In genomic region chr20:25282034-25282781, GRCh38 we compare ENCODE assay signal across 9 cellular contexts. TPM values are rescaled to one million over a fixed set of nuclear protein-coding genes. Genes with fewer than 3 reads are reported as not detected.
DNase-seq lines count a peak whose midpoint lies in the region; ATAC-seq and TF ChIP-seq lines count a peak whose summit lies in the region.
"Had no signal": no experiment of that assay in that cellular context is flagged by ENCODE, and none has a peak within 500 bp of the region (broad histone marks: within the 10 kb centered on the region; RNA-seq: fewer than 3 reads in every experiment).

No MANE protein-coding gene starts in this region.

- no peaks in the 10 kb centered on the region for H4K20me1 ChIP-seq in PC-3 (ENCODE audit: low read length)

- TF ChIP-seq CTCF in left lung (IDR thresholded peaks at IDR 0.05) (no peak), PC-3 (conservative IDR thresholded peaks at IDR 0.05; ENCODE audit: low read depth, low read length) (no peak)

- intact Hi-C loops in left lung (cut with DNase I): no loop called here
- intact Hi-C loops in PC-3 (cut with micrococcal nuclease): no loop called here

- H3K4me3 Mint-ChIP-seq in stimulated activated naive CD8-positive, alpha-beta T cell treated with anti-CD3 and anti-CD28 coated beads, Interleukin-15, Interleukin-2, amounts not matched to agents 100 ng/mL and 50 ng/mL, for 24 hours: no peak overlapping the region
- H3K4me3 Mint-ChIP-seq in stimulated activated naive CD8-positive, alpha-beta T cell treated with anti-CD3 and anti-CD28 coated beads, Interleukin-15, amount 100 ng/mL, for 72 hours: no peak overlapping the region

- no peaks in the 10 kb centered on the region for H3K27me3 Mint-ChIP-seq in stimulated activated naive CD8-positive, alpha-beta T cell treated with anti-CD3 and anti-CD28 coated beads, Interleukin-15, Interleukin-2, amounts not matched to agents 100 ng/mL and 50 ng/mL, for 24 hours
- H3K27me3 Mint-ChIP-seq in stimulated activated naive CD8-positive, alpha-beta T cell treated with anti-CD3 and anti-CD28 coated beads, Interleukin-15, amount 100 ng/mL, for 72 hours: no peaks in the 10 kb centered on the region

- no peaks in the 10 kb centered on the region for H3K79me2 ChIP-seq in PC-3 (ENCODE audit: low read length)

- H3K36me3 ChIP-seq in left lung: peaks cover 0 to 100% of the 10 kb centered on the region in 2 donors
- H3K36me3 ChIP-seq in PC-3 (ENCODE audit: low read depth, low read length): peaks cover 83% of the 10 kb centered on the region

- H3K4me2 ChIP-seq in PC-3 (ENCODE audit: low read length): no peak overlapping the region

- no peak overlapping the region for H3K9ac ChIP-seq in PC-3 (ENCODE audit: low read length)

- H3K27me3 ChIP-seq in left lung: no peaks in the 10 kb centered on the region
- H3K27me3 ChIP-seq in PC-3 (ENCODE audit: low read length): no peaks in the 10 kb centered on the region

- H3K27ac ChIP-seq in left lung (no peak overlapping the region), PC-3 (ENCODE audit: low read length) (no peak overlapping the region)

- H3K4me3 ChIP-seq in left lung (no peak overlapping the region), PC-3 (ENCODE audit: low read length) (no peak overlapping the region)

- POLR2A ChIA-PET in PC-3 (lab: Charles Lee; ENCODE audit: unreplicated experiment): no interaction called here

- H3K9me3 ChIP-seq in left lung (no peaks in the 10 kb centered on the region), PC-3 (ENCODE audit: low read length) (no peaks in the 10 kb centered on the region)

- BruUV-seq in PC-3 (replicated peaks; lab: Mats Ljungman, UMichigan): no TSS peak

- no peak for DNase-seq in stimulated activated naive CD8-positive, alpha-beta T cell treated with anti-CD3 and anti-CD28 coated beads, Interleukin-15, amount 100 ng/mL, for 72 hours
- DNase-seq in RPMI8226 (peak; percentile 74), left lung (peak; percentile 30 to 66), PC-3 (no peak), NCI-H1105 treated with DMSO at 0.1 percent for 48 hours (lab: John Stamatoyannopoulos, UW) (no peak), cerebellar cortex (ENCODE audit: low spot score) (no peak)
- DNase-seq: activated CD8-positive, alpha-beta memory T cell treated with anti-CD3 and anti-CD28 coated beads, Interleukin-2, amount 50 U/mL, for 48 hours had no signal

- no peaks in the 10 kb centered on the region for H3K4me1 Mint-ChIP-seq in stimulated activated naive CD8-positive, alpha-beta T cell treated with anti-CD3 and anti-CD28 coated beads, Interleukin-15, Interleukin-2, amounts not matched to agents 100 ng/mL and 50 ng/mL, for 24 hours (ENCODE audit: low read depth)
- no peaks in the 10 kb centered on the region for H3K4me1 Mint-ChIP-seq in stimulated activated naive CD8-positive, alpha-beta T cell treated with anti-CD3 and anti-CD28 coated beads, Interleukin-15, amount 100 ng/mL, for 72 hours

- ATAC-seq in stimulated activated naive CD8-positive, alpha-beta T cell treated with anti-CD3 and anti-CD28 coated beads, Interleukin-15, amount 100 ng/mL, for 72 hours: no peak
- ATAC-seq in left lung (no peak), PC-3 (no peak), GM18520 (IDR thresholded peaks at IDR 0.05; ENCODE audit: unreplicated experiment) (no peak)

- CTCF ChIA-PET in PC-3 (lab: Charles Lee): no interaction called here

- peak overlapping the region; percentile 63 for H3K27ac Mint-ChIP-seq in stimulated activated naive CD8-positive, alpha-beta T cell treated with anti-CD3 and anti-CD28 coated beads, Interleukin-15, Interleukin-2, amounts not matched to agents 100 ng/mL and 50 ng/mL, for 24 hours
- H3K27ac Mint-ChIP-seq in stimulated activated naive CD8-positive, alpha-beta T cell treated with anti-CD3 and anti-CD28 coated beads, Interleukin-15, amount 100 ng/mL, for 72 hours: peak overlapping the region in 1 of 2 donors; percentile 48

- H2AFZ ChIP-seq in PC-3 (ENCODE audit: low read length): no peak overlapping the region

- H3K4me1 ChIP-seq in left lung (no peaks in the 10 kb centered on the region), PC-3 (ENCODE audit: insufficient read depth, low read length) (no peaks in the 10 kb centered on the region)

- H3K36me3 Mint-ChIP-seq in stimulated activated naive CD8-positive, alpha-beta T cell treated with anti-CD3 and anti-CD28 coated beads, Interleukin-15, Interleukin-2, amounts not matched to agents 100 ng/mL and 50 ng/mL, for 24 hours (ENCODE audit: low read depth): peaks cover 30% of the 10 kb centered on the region

- H3K9me2 ChIP-seq in PC-3 (replicated peaks; ENCODE audit: low read length): no peaks in the 10 kb centered on the region

- H3K9me3 Mint-ChIP-seq in stimulated activated naive CD8-positive, alpha-beta T cell treated with anti-CD3 and anti-CD28 coated beads, Interleukin-15, Interleukin-2, amounts not matched to agents 100 ng/mL and 50 ng/mL, for 24 hours: no peaks in the 10 kb centered on the region
- H3K9me3 Mint-ChIP-seq in stimulated activated naive CD8-positive, alpha-beta T cell treated with anti-CD3 and anti-CD28 coated beads, Interleukin-15, amount 100 ng/mL, for 72 hours: no peaks in the 10 kb centered on the region

- no peaks in the 10 kb centered on the region for H3F3A ChIP-seq in PC-3 (ENCODE audit: low read length, unreplicated experiment)

RNA-seq across cellular contexts. Expression of gene PYGB, which starts 34.3 kb away (rescaled TPM):
- total RNA-seq in left lung (10 to 100 TPM; 78.2 to 81.3 TPM), PC-3 (2014; rRNA removed) (216 and 245 TPM in 2 replicates)

Comparison
In these comparisons a context has a peak if more than half of its experiments do, and no peak if none do; other contexts are left out.
1. DNase-seq: peak in RPMI8226 (single experiment) and left lung (2 of 2); none in stimulated activated naive CD8-positive, alpha-beta T cell treated with anti-CD3 and anti-CD28 coated beads, Interleukin-15, amount 100 ng/mL, for 72 hours (0 of 2), PC-3 (single experiment), NCI-H1105 treated with DMSO at 0.1 percent for 48 hours (single experiment) and cerebellar cortex (single experiment).